In the genomic region with DNA sequence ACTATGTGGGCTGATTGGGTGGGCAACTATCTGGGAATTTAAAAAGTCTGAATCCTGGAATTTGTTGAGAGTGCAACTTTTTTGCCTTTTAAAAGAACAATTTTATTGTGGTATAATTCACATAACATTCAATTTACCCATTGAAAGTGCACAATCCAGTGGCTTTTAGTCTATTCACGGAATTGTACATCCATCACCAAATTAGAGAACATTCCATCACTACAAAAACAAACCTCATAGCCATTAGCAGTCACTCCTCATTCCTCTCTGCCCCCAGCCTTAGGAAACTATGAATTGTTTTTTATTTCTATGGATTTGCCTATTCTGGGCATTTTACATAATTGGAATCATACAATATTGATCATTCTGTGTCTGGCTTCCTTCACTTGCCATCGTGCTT, we compare ENCODE assay signal across 22 cellular contexts.
DNase-seq lines count a peak whose midpoint lies in the region; ATAC-seq and TF ChIP-seq lines count a peak whose summit lies in the region.
"Had no signal": no experiment of that assay in that cellular context is flagged by ENCODE, and none has a peak within 500 bp of the region (broad histone marks: within the 10 kb centered on the region; RNA-seq: fewer than 3 reads in every experiment).

No MANE protein-coding gene starts in this region.

- ATAC-seq in lower lobe of right lung: no peak
- ATAC-seq in HG03354 (IDR thresholded peaks at IDR 0.05; ENCODE audit: poor library complexity, severe bottlenecking, unreplicated experiment): no peak
- ATAC-seq: HCT116, K562 had no signal

- no peaks in the 10 kb centered on the region for H3K36me3 ChIP-seq in SJSA1
- no peaks in the 10 kb centered on the region for H3K36me3 ChIP-seq in lower lobe of right lung
- no peaks in the 10 kb centered on the region for H3K36me3 ChIP-seq in vagina

- H3K9me3 ChIP-seq in SJSA1 (replicated peaks): no peaks in the 10 kb centered on the region
- no peaks in the 10 kb centered on the region for H3K9me3 ChIP-seq in lower lobe of right lung
- no peaks in the 10 kb centered on the region for H3K9me3 ChIP-seq in vagina
- H3K9me3 ChIP-seq: Caco-2 had no signal

- H3K4me1 ChIP-seq in SJSA1 (replicated peaks): peaks cover 23% of the 10 kb centered on the region
- no peaks in the 10 kb centered on the region for H3K4me1 ChIP-seq in lower lobe of right lung
- H3K4me1 ChIP-seq in vagina: no peaks in the 10 kb centered on the region
- H3K4me1 ChIP-seq: Caco-2 had no signal

- TF ChIP-seq POLR2A in vagina (IDR thresholded peaks at IDR 0.05): no peak

- TF ChIP-seq CTCF in AG04449 (IDR thresholded peaks at IDR 0.05; ENCODE audit: insufficient read depth, low read length, missing control alignments): no peak
- TF ChIP-seq CTCF in RWPE1 (conservative IDR thresholded peaks at IDR 0.05; ENCODE audit: low read depth): no peak
- no peak for TF ChIP-seq CTCF in lower lobe of right lung (IDR thresholded peaks at IDR 0.05)
- TF ChIP-seq CTCF in vagina (IDR thresholded peaks at IDR 0.05): no peak

- peak; percentile 28 for DNase-seq in AG04449 (ENCODE audit: low read depth, low spot score)
- DNase-seq in SJSA1 (ENCODE audit: low read depth in 1 of 2, low spot score in 2 of 2): peak in 1 of 2 experiments; percentile 63
- peak; percentile 79 for DNase-seq in astrocyte of the hippocampus (ENCODE audit: low read depth, low spot score)
- peak; percentile 1 for DNase-seq in mucosa of gallbladder (ENCODE audit: low spot score)
- no peak for DNase-seq in RWPE1 (ENCODE audit: low spot score)
- no peak for DNase-seq in lower lobe of right lung
- DNase-seq in vagina (ENCODE audit: extremely low spot score in 2 of 2): no peak
- DNase-seq: 8988T; AML-193; Caco-2; CD4-positive, alpha-beta T cell; DMS153; DMS79; GF-D8; GOT3; H7; HFFc6; IMR-90 had no signal

- POLR2A ChIA-PET in AG04449 (lab: Yijun Ruan, JAX): no interaction called here
- POLR2A ChIA-PET in RWPE1 (lab: Yijun Ruan, JAX; ENCODE audit: low non-redundant PET): no interaction called here

- no peak overlapping the region for H3K4me3 ChIP-seq in AG04449 (ENCODE audit: low read depth, low read length)
- H3K4me3 ChIP-seq in SJSA1: no peak overlapping the region
- no peak overlapping the region for H3K4me3 ChIP-seq in lower lobe of right lung
- H3K4me3 ChIP-seq in vagina: no peak overlapping the region
- H3K4me3 ChIP-seq: K562 had no signal

- H3K27ac ChIP-seq in SJSA1 (peak overlapping the region; percentile 50), RWPE1 (no peak overlapping the region), lower lobe of right lung (no peak overlapping the region), vagina (no peak overlapping the region)
- H3K27ac ChIP-seq: C4-2B had no signal

- CTCF ChIA-PET in AG04449 (lab: Yijun Ruan, JAX) (interaction anchor here (0.8 to 1.1 kb wide), 3 partner anchors 7 to 97 kb away, joined by 3 to 4 read pairs (median 4); no protein-coding TSS in a partner anchor), RWPE1 (lab: Yijun Ruan, JAX) (no interaction called here)

- intact Hi-C loops in lower lobe of right lung (cut with DNase I): no loop called here
- intact Hi-C loops in vagina (cut with DNase I): no loop called here

- H3K27me3 ChIP-seq in SJSA1 (replicated peaks) (no peaks in the 10 kb centered on the region), lower lobe of right lung (ENCODE audit: low read depth) (no peaks in the 10 kb centered on the region), vagina (no peaks in the 10 kb centered on the region)

Comparison
In these comparisons a context has a peak if more than half of its experiments do, and no peak if none do; other contexts are left out.
1. DNase-seq: peak in AG04449 (single experiment), astrocyte of the hippocampus (single experiment) and mucosa of gallbladder (single experiment); none in RWPE1 (single experiment), lower lobe of right lung (single experiment) and vagina (0 of 2).